ENCODE assay signal across 29 cellular contexts in genomic region chr4:163467371-163467770, GRCh38. TPM values are rescaled to one million over a fixed set of nuclear protein-coding genes. Genes with fewer than 3 reads are reported as not detected.
"Had no signal": no experiment of that assay in that cellular context is flagged by ENCODE, and none has a peak within 500 bp of the region (broad histone marks: within the 10 kb centered on the region; RNA-seq: fewer than 3 reads in every experiment).

No MANE protein-coding gene starts in this region.

- H3K4me1 Mint-ChIP-seq: activated CD4-positive, alpha-beta T cell treated with anti-CD3 and anti-CD28 coated beads, Interleukin-2, amount 10 ng/mL, durations not matched to agents 7 days and 5 days; activated T-helper 17 cell treated with anti-CD3 and anti-CD28 coated beads, Interleukin-2, amount 50 U/mL, for 72 hours had no signal

- DNase-seq: activated CD4-positive, alpha-beta memory T cell treated with anti-CD3 and anti-CD28 coated beads for 36 hours; activated CD4-positive, alpha-beta T cell treated with anti-CD3 and anti-CD28 coated beads, Interleukin-2, amount 10 ng/mL, durations not matched to agents 7 days and 5 days; activated CD4-positive, CD25-positive, alpha-beta regulatory T cell; activated gamma-delta T cell; activated naive CD4-positive, alpha-beta T cell treated with anti-CD3 and anti-CD28 coated beads for 36 hours; activated T-cell treated with anti-CD3 and anti-CD28 coated beads for 4 hours; activated T-cell treated with anti-CD3 and anti-CD28 coated beads, Interleukin-2, amount 50 U/mL, for 48 hours; anterior cingulate cortex; caudate nucleus; Kasumi-1; NCI-H1048; NCI-H1417; NCI-H1930; NCI-H2171 treated with DMSO at 0.1 percent for 48 hours; NCI-H226; NCI-H82; Peyer's patch; Right ventricle myocardium superior; SJCRH30; SK-N-SH; T-helper 1 cell had no signal

- H3K9me3 ChIP-seq: Peyer's patch, SJCRH30, SK-N-SH had no signal

- H3K27ac ChIP-seq: Peyer's patch, RWPE1, SJCRH30, VCaP had no signal

- H3K4me3 ChIP-seq: Peyer's patch, SJCRH30 had no signal

- H3K9ac ChIP-seq: SK-N-SH had no signal

- ATAC-seq: activated T-helper 17 cell treated with anti-CD3 and anti-CD28 coated beads, Interleukin-2, amount 50 U/mL, for 72 hours had no signal

- H3K4me3 Mint-ChIP-seq: activated CD4-positive, alpha-beta memory T cell treated with anti-CD3 and anti-CD28 coated beads for 36 hours; activated CD4-positive, alpha-beta T cell treated with anti-CD3 and anti-CD28 coated beads, Interleukin-2, amount 10 ng/mL, durations not matched to agents 7 days and 5 days; activated naive CD4-positive, alpha-beta T cell treated with anti-CD3 and anti-CD28 coated beads for 36 hours; activated naive CD8-positive, alpha-beta T cell; activated T-helper 17 cell treated with anti-CD3 and anti-CD28 coated beads, Interleukin-2, amount 50 U/mL, for 72 hours had no signal

- H3K4me1 ChIP-seq: Peyer's patch, SJCRH30 had no signal

- H3K27ac Mint-ChIP-seq: activated CD4-positive, alpha-beta memory T cell treated with anti-CD3 and anti-CD28 coated beads for 36 hours; activated CD4-positive, alpha-beta T cell treated with anti-CD3 and anti-CD28 coated beads, Interleukin-2, amount 10 ng/mL, durations not matched to agents 7 days and 5 days; activated naive CD4-positive, alpha-beta T cell treated with anti-CD3 and anti-CD28 coated beads for 36 hours; activated naive CD8-positive, alpha-beta T cell; activated T-helper 17 cell treated with anti-CD3 and anti-CD28 coated beads, Interleukin-2, amount 50 U/mL, for 72 hours had no signal

- H3K9me3 Mint-ChIP-seq: activated CD4-positive, alpha-beta memory T cell treated with anti-CD3 and anti-CD28 coated beads for 36 hours; activated CD4-positive, alpha-beta T cell treated with anti-CD3 and anti-CD28 coated beads, Interleukin-2, amount 10 ng/mL, durations not matched to agents 7 days and 5 days; activated naive CD4-positive, alpha-beta T cell treated with anti-CD3 and anti-CD28 coated beads for 36 hours; activated T-helper 17 cell treated with anti-CD3 and anti-CD28 coated beads, Interleukin-2, amount 50 U/mL, for 72 hours had no signal

- H3K36me3 ChIP-seq: Peyer's patch, SJCRH30 had no signal

- H3K9me2 ChIP-seq: SK-N-SH had no signal

- H3K36me3 Mint-ChIP-seq: activated CD4-positive, alpha-beta memory T cell treated with anti-CD3 and anti-CD28 coated beads for 36 hours; activated naive CD8-positive, alpha-beta T cell had no signal

- H3K27me3 ChIP-seq: Peyer's patch, SJCRH30 had no signal

- H3K4me2 ChIP-seq: SK-N-SH had no signal

RNA-seq across cellular contexts. Expression of gene TKTL2, which starts 6.2 kb away (rescaled TPM):
- total RNA-seq: activated CD4-positive, alpha-beta memory T cell treated with anti-CD3 and anti-CD28 coated beads for 36 hours; activated CD4-positive, alpha-beta T cell treated with anti-CD3 and anti-CD28 coated beads, Interleukin-2, amount 10 ng/mL, durations not matched to agents 7 days and 5 days; activated CD8-positive, alpha-beta memory T cell treated with anti-CD3 and anti-CD28 coated beads for 36 hours; activated naive CD4-positive, alpha-beta T cell treated with anti-CD3 and anti-CD28 coated beads for 36 hours; activated T-helper 17 cell treated with anti-CD3 and anti-CD28 coated beads, Interleukin-2, amount 50 U/mL, for 72 hours; NCI-H460; OCI-LY7; Peyer's patch; Right ventricle myocardium superior; SJCRH30; T-helper 2 cell treated with Interferon-gamma antibody and Interleukin-4, amounts not matched to agents 100 ng/mL and 5 ng/mL, for 36 hours had no signal
- polyA plus RNA-seq: SK-N-SH had no signal
